Comparison of ENCODE assay signal across 17 cellular contexts in the genomic region with DNA sequence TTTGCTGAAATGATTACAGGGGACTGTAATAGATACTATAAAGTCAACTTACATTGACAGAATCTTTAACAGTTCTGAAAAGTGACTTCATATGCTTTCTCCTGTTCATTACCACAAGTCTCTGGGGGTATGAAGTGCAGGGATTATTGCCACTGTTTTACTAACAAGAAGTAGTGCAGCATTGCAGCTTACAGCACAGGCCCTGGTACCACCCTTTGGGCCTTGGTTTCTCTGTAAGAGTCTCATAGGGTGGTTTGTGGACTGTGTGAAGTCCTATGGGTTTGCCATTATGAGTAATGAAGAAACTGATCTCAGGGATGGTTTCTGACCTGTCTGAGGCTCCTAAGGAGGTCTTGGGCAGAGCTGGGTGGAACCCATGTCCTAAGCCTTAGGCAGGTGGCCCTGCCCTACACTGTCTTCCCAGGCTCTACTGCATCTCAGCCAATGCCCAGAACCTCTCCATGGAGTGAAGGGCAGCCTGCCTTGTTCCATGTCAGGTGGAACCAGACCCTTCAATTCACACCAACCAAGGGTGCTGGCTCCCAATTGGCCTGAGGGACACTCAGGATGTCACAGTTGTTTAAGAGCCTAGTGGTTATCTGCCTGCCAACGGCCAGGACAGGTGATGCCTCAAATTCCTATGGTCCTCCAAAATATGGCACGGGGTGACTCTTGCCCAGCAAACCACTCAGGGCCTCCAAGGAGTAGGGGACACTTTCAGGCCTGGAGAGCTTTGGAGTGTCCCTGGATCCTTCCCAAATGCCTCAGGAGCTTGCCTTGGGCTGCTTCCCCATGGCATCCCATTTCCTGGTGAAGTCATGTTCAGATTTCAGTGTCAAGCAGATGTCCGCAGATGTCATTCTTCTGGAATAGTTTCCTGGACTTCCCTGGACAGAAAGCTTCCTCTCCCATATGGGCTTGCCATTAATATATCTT.
A peak's percentile ranks its signal among the peaks of the same experiment; 100 is the strongest.
DNase-seq lines count a peak whose midpoint lies in the region; ATAC-seq and TF ChIP-seq lines count a peak whose summit lies in the region.
"Had no signal": no experiment of that assay in that cellular context is flagged by ENCODE, and none has a peak within 500 bp of the region (broad histone marks: within the 10 kb centered on the region; RNA-seq: fewer than 3 reads in every experiment).

No MANE protein-coding gene starts in this region.

- H3K9me3 Mint-ChIP-seq in naive thymus-derived CD4-positive, alpha-beta T cell = peaks cover 0 to 6% (median 0%) of the 10 kb centered on the region in 11 donors
- no peaks in the 10 kb centered on the region for H3K9me3 Mint-ChIP-seq in stimulated activated effector memory CD8-positive, alpha-beta T cell treated with anti-CD3 and anti-CD28 coated beads, Interleukin-12 subunit alpha, Interleukin-12 subunit beta, amount 100 ng/mL, for 72 hours
- H3K9me3 Mint-ChIP-seq: CD8-positive, alpha-beta T cell had no signal

- H3K9ac ChIP-seq in BLaER1 treated with 17β-estradiol and CSF1 and Interleukin-3, amounts not matched to agents 10 nM and 100 nM = no peak overlapping the region
- H3K9ac ChIP-seq: GM23248 had no signal

- H3K4me3 Mint-ChIP-seq in naive thymus-derived CD4-positive, alpha-beta T cell = no peak overlapping the region
- H3K4me3 Mint-ChIP-seq in stimulated activated effector memory CD8-positive, alpha-beta T cell treated with anti-CD3 and anti-CD28 coated beads, Interleukin-12 subunit alpha, Interleukin-12 subunit beta, amount 100 ng/mL, for 72 hours = no peak overlapping the region
- H3K4me3 Mint-ChIP-seq: CD8-positive, alpha-beta T cell had no signal

- DNase-seq in OCI-LY7 (ENCODE audit: low spot score) = no peak
- DNase-seq in naive thymus-derived CD4-positive, alpha-beta T cell = no peak
- DNase-seq in stimulated activated effector memory CD8-positive, alpha-beta T cell treated with anti-CD3 and anti-CD28 coated beads, Interleukin-12 subunit alpha, Interleukin-12 subunit beta, amount 100 ng/mL, for 72 hours (ENCODE audit: low spot score in 2 of 2) = no peak
- DNase-seq in putamen (ENCODE audit: low spot score) = no peak
- no peak for DNase-seq in SW480 (ENCODE audit: low spot score)
- no peak for DNase-seq in right atrium auricular region (ENCODE audit: low spot score)
- no peak for DNase-seq in MV-4-11 (lab: John Stamatoyannopoulos, UW)
- DNase-seq: 8988T; CD8-positive, alpha-beta T cell; COR-L47; DND-41; GDM1; GM23248; H7 had no signal

- TF ChIP-seq CTCF in OCI-LY7 (conservative IDR thresholded peaks at IDR 0.05; ENCODE audit: low read length) (no peak), right atrium auricular region (IDR thresholded peaks at IDR 0.05) (no peak)

- peak overlapping the region; percentile 12 to 58 (median 46) for H3K4me2 ChIP-seq in BLaER1 treated with 17β-estradiol and CSF1 and Interleukin-3, amounts not matched to agents 10 nM and 100 nM
- no peak overlapping the region for H3K4me2 ChIP-seq in OCI-LY7 (ENCODE audit: low read length)

- no peak overlapping the region for H3K27ac ChIP-seq in BLaER1 treated with 17β-estradiol and CSF1 and Interleukin-3, amounts not matched to agents 10 nM and 100 nM
- H3K27ac ChIP-seq in OCI-LY7 (ENCODE audit: low read depth, low read length, poor library complexity, severe bottlenecking) (no peak overlapping the region), right atrium auricular region (no peak overlapping the region)
- no peak overlapping the region for H3K27ac ChIP-seq in naive thymus-derived CD4-positive, alpha-beta T cell (ENCODE audit: low read depth, low read length)
- H3K27ac ChIP-seq: C4-2B, GM23248 had no signal

- no peak overlapping the region for H3K4me3 ChIP-seq in BLaER1 treated with 17β-estradiol and CSF1 and Interleukin-3, amounts not matched to agents 10 nM and 100 nM
- H3K4me3 ChIP-seq in OCI-LY7 (ENCODE audit: low read depth, low read length, poor library complexity, severe bottlenecking) = no peak overlapping the region
- no peak overlapping the region for H3K4me3 ChIP-seq in naive thymus-derived CD4-positive, alpha-beta T cell (ENCODE audit: low read length)
- H3K4me3 ChIP-seq in right atrium auricular region = no peak overlapping the region
- H3K4me3 ChIP-seq: GM23248 had no signal

- no peaks in the 10 kb centered on the region for H3K36me3 Mint-ChIP-seq in naive thymus-derived CD4-positive, alpha-beta T cell
- no peaks in the 10 kb centered on the region for H3K36me3 Mint-ChIP-seq in stimulated activated effector memory CD8-positive, alpha-beta T cell treated with anti-CD3 and anti-CD28 coated beads, Interleukin-12 subunit alpha, Interleukin-12 subunit beta, amount 100 ng/mL, for 72 hours
- H3K36me3 Mint-ChIP-seq: CD8-positive, alpha-beta T cell had no signal

- no peaks in the 10 kb centered on the region for H3K4me1 Mint-ChIP-seq in naive thymus-derived CD4-positive, alpha-beta T cell
- no peaks in the 10 kb centered on the region for H3K4me1 Mint-ChIP-seq in stimulated activated effector memory CD8-positive, alpha-beta T cell treated with anti-CD3 and anti-CD28 coated beads, Interleukin-12 subunit alpha, Interleukin-12 subunit beta, amount 100 ng/mL, for 72 hours

- peaks cover 8 to 23% (median 9%) of the 10 kb centered on the region in 11 experiments; a peak in 13 of 22 replicates for H3K9me3 ChIP-seq in BLaER1 treated with 17β-estradiol and CSF1 and Interleukin-3, amounts not matched to agents 10 nM and 100 nM (replicated peaks in 1 of 11)
- no peaks in the 10 kb centered on the region for H3K9me3 ChIP-seq in OCI-LY7 (ENCODE audit: low read length)
- no peaks in the 10 kb centered on the region for H3K9me3 ChIP-seq in naive thymus-derived CD4-positive, alpha-beta T cell (ENCODE audit: control insufficient read depth in 2 of 3, low read length in 3 of 3)
- H3K9me3 ChIP-seq in right atrium auricular region = no peaks in the 10 kb centered on the region

- H3K27ac Mint-ChIP-seq in naive thymus-derived CD4-positive, alpha-beta T cell = no peak overlapping the region
- H3K27ac Mint-ChIP-seq in stimulated activated effector memory CD8-positive, alpha-beta T cell treated with anti-CD3 and anti-CD28 coated beads, Interleukin-12 subunit alpha, Interleukin-12 subunit beta, amount 100 ng/mL, for 72 hours = no peak overlapping the region
- H3K27ac Mint-ChIP-seq: CD8-positive, alpha-beta T cell had no signal

- no peaks in the 10 kb centered on the region for H3K79me2 ChIP-seq in OCI-LY7 (ENCODE audit: insufficient read depth, low read depth, low read length)

- POLR2A ChIA-PET in OCI-LY7 (lab: Charles Lee) = no interaction called here
- POLR2A ChIA-PET in naive thymus-derived CD4-positive, alpha-beta T cell (lab: Charles Lee) = no interaction called here

- peaks cover 0 to 3% (median 0%) of the 10 kb centered on the region in 5 donors for H3K27me3 Mint-ChIP-seq in naive thymus-derived CD4-positive, alpha-beta T cell

- no peaks in the 10 kb centered on the region for H3K9me2 ChIP-seq in OCI-LY7 (ENCODE audit: insufficient read depth, low read length)

- H3K36me3 ChIP-seq in BLaER1 treated with 17β-estradiol and CSF1 and Interleukin-3, amounts not matched to agents 10 nM and 100 nM = no peaks in the 10 kb centered on the region
- H3K36me3 ChIP-seq in OCI-LY7 (ENCODE audit: insufficient read depth, low read length) (no peaks in the 10 kb centered on the region), right atrium auricular region (no peaks in the 10 kb centered on the region)
- H3K36me3 ChIP-seq in naive thymus-derived CD4-positive, alpha-beta T cell (ENCODE audit: control insufficient read depth in 2 of 3, insufficient read depth in 3 of 3, low read length in 3 of 3) = no peaks in the 10 kb centered on the region

- peaks cover 12 to 24% (median 16%) of the 10 kb centered on the region in 10 experiments for H3K4me1 ChIP-seq in BLaER1 treated with 17β-estradiol and CSF1 and Interleukin-3, amounts not matched to agents 10 nM and 100 nM
- H3K4me1 ChIP-seq in OCI-LY7 (ENCODE audit: insufficient read depth, low read length, poor library complexity, severe bottlenecking) (peaks cover 6% of the 10 kb centered on the region), right atrium auricular region (no peaks in the 10 kb centered on the region)
- H3K4me1 ChIP-seq in naive thymus-derived CD4-positive, alpha-beta T cell (ENCODE audit: control insufficient read depth in 2 of 2, insufficient read depth in 2 of 2, low read length in 2 of 2) = no peaks in the 10 kb centered on the region

- H2AFZ ChIP-seq in OCI-LY7 (ENCODE audit: low read length) = peak overlapping the region; percentile 23; the same call in 1 of the 2 replicates
- H2AFZ ChIP-seq: GM23248 had no signal

- CTCF ChIA-PET in OCI-LY7 (lab: Charles Lee; ENCODE audit: unreplicated experiment) = no interaction called here
- CTCF ChIA-PET in naive thymus-derived CD4-positive, alpha-beta T cell (lab: Charles Lee) = no interaction called here

- no TSS peak for BruUV-seq in OCI-LY7 (replicated peaks; lab: Mats Ljungman, UMichigan)

- H4K20me1 ChIP-seq in BLaER1 treated with 17β-estradiol and CSF1 and Interleukin-3, amounts not matched to agents 10 nM and 100 nM = no peaks in the 10 kb centered on the region
- H4K20me1 ChIP-seq in OCI-LY7 (ENCODE audit: insufficient read depth, low read length) = no peaks in the 10 kb centered on the region

- intact Hi-C loops in OCI-LY7 (cut with micrococcal nuclease; ENCODE audit: unreplicated experiment) = no loop called here
- intact Hi-C loops in naive thymus-derived CD4-positive, alpha-beta T cell (cut with micrococcal nuclease) = no loop called here

- peak; percentile 6 for ATAC-seq in naive thymus-derived CD4-positive, alpha-beta T cell
- peak; percentile 57 for ATAC-seq in stimulated activated effector memory CD8-positive, alpha-beta T cell treated with anti-CD3 and anti-CD28 coated beads, Interleukin-12 subunit alpha, Interleukin-12 subunit beta, amount 100 ng/mL, for 72 hours
- ATAC-seq: CD8-positive, alpha-beta T cell; HepG2 had no signal

- no peaks in the 10 kb centered on the region for H3K27me3 ChIP-seq in BLaER1 treated with 17β-estradiol and CSF1 and Interleukin-3, amounts not matched to agents 10 nM and 100 nM
- H3K27me3 ChIP-seq in naive thymus-derived CD4-positive, alpha-beta T cell (ENCODE audit: control insufficient read depth in 2 of 2, insufficient read depth in 2 of 2, low read length in 2 of 2) = no peaks in the 10 kb centered on the region
- H3K27me3 ChIP-seq in right atrium auricular region = no peaks in the 10 kb centered on the region
